Comparison of ENCODE assay signal across 10 cellular contexts in the genomic region with DNA sequence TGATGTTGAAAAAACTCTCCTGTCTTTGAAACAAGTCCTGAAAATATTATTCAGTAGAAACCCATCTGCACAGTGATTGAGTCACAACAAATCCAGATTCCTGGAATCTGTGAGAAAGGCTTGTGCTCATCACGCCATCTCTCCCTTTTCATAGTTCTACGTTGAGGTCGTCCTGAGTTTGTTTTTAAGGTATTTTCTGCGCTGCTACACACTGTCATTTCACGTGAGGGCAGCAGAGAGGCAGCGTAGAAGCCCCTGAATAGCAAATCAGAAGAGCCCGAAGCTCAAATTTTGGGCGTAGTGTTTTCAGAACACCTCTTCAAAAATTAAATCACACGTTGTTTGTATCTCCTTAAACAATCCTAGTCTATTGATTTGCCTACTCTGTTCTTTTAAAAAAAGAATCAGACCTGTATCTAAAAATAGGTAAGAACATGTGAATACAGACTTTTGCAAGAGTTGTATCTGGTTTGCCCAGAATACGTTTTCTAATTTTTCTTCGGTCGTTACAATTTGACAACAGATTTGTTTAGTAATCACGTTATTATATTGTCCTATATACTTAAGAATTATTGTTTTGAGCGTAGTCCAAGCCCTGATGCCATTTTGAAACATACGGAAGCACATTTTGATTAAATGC.
DNase-seq lines count a peak whose midpoint lies in the region; ATAC-seq, FAIRE-seq and TF ChIP-seq lines count a peak whose summit lies in the region.
"Had no signal": no experiment of that assay in that cellular context is flagged by ENCODE, and none has a peak within 500 bp of the region (broad histone marks: within the 10 kb centered on the region; RNA-seq: fewer than 3 reads in every experiment).

No MANE protein-coding gene starts in this region.

- 28 to 31% (median 30%) methylated on average over 15 of the region's 15 CpGs for WGBS in small intestine, 3 donors

- ATAC-seq in GM21576 (IDR thresholded peaks at IDR 0.05; ENCODE audit: unreplicated experiment): peak; percentile 68
- ATAC-seq in naive thymus-derived CD8-positive, alpha-beta T cell: peak; percentile 53 to 62

- FAIRE-seq in HTR-8/SVneo (lab: Jason Lieb, UNC) (no peak), endometrium (lab: Jason Lieb, UNC) (peak; percentile 43), small intestine (lab: Jason Lieb, UNC) (no peak)
- FAIRE-seq: G401.6 had no signal

- no peaks in the 10 kb centered on the region for H3K9me3 Mint-ChIP-seq in naive thymus-derived CD8-positive, alpha-beta T cell

- POLR2A ChIA-PET in naive thymus-derived CD8-positive, alpha-beta T cell (lab: Charles Lee): no interaction called here

- H3K27ac ChIP-seq in Peyer's patch: no peak overlapping the region
- H3K27ac ChIP-seq in small intestine (ENCODE audit: low read depth in 1 of 2, low read length in 1 of 2): no peak overlapping the region
- H3K27ac ChIP-seq: epithelial cell of prostate had no signal

- H3K27me3 ChIP-seq in Peyer's patch (no peaks in the 10 kb centered on the region), small intestine (ENCODE audit: control insufficient read depth in 2 of 2, insufficient read depth in 2 of 2, low read length in 2 of 2) (no peaks in the 10 kb centered on the region)

- TF ChIP-seq POLR2A in Peyer's patch (IDR thresholded peaks at IDR 0.05): no peak

- H3K4me3 ChIP-seq in Peyer's patch: no peak overlapping the region
- H3K4me3 ChIP-seq in small intestine (ENCODE audit: low read depth in 1 of 2, low read length in 2 of 2): no peak overlapping the region

- TF ChIP-seq CTCF in Peyer's patch (IDR thresholded peaks at IDR 0.05): peak; percentile 18 to 37 (median 23)

- peaks cover 0 to 16% (median under 1%) of the 10 kb centered on the region in 4 donors for H3K4me1 Mint-ChIP-seq in naive thymus-derived CD8-positive, alpha-beta T cell

- no peak overlapping the region for H3K27ac Mint-ChIP-seq in naive thymus-derived CD8-positive, alpha-beta T cell

- H3K36me3 ChIP-seq in Peyer's patch: no peaks in the 10 kb centered on the region
- no peaks in the 10 kb centered on the region for H3K36me3 ChIP-seq in small intestine (ENCODE audit: control insufficient read depth in 2 of 2, insufficient read depth in 2 of 2, low read length in 2 of 2)

- peaks cover 0 to 18% (median 6%) of the 10 kb centered on the region in 5 donors for H3K27me3 Mint-ChIP-seq in naive thymus-derived CD8-positive, alpha-beta T cell

- no peak overlapping the region for H3K4me3 Mint-ChIP-seq in naive thymus-derived CD8-positive, alpha-beta T cell

- no peaks in the 10 kb centered on the region for H3K9me3 ChIP-seq in Peyer's patch
- no peaks in the 10 kb centered on the region for H3K9me3 ChIP-seq in small intestine (ENCODE audit: control insufficient read depth, low read depth)

- H3K4me1 ChIP-seq in Peyer's patch (no peaks in the 10 kb centered on the region), small intestine (ENCODE audit: control insufficient read depth in 2 of 2, insufficient read depth in 1 of 2, low read depth in 1 of 2, low read length in 1 of 2) (no peaks in the 10 kb centered on the region)

- DNase-seq in SIG-M5 treated with dmso at 0.1 percent for 504 hours (lab: John Stamatoyannopoulos, UW; ENCODE audit: unreplicated experiment): peak; percentile 1
- DNase-seq in SIG-M5 (lab: John Stamatoyannopoulos, UW): no peak
- peak; percentile 42 for DNase-seq in HTR-8/SVneo (ENCODE audit: insufficient read length, low spot score)
- peak in 2 of 3 donors; percentile 43 to 63 for DNase-seq in Peyer's patch
- peak in 4 of 10 donors; percentile 3 to 18 (median 8) for DNase-seq in naive thymus-derived CD8-positive, alpha-beta T cell
- DNase-seq in small intestine: no peak

- H3K36me3 Mint-ChIP-seq in naive thymus-derived CD8-positive, alpha-beta T cell: no peaks in the 10 kb centered on the region

Comparison
In these comparisons a context has a peak if more than half of its experiments do, and no peak if none do; other contexts are left out.
1. DNase-seq: peak in SIG-M5 treated with dmso at 0.1 percent for 504 hours (single experiment), HTR-8/SVneo (single experiment) and Peyer's patch (2 of 3); none in SIG-M5 (single experiment) and small intestine (single experiment).